In the genomic region with DNA sequence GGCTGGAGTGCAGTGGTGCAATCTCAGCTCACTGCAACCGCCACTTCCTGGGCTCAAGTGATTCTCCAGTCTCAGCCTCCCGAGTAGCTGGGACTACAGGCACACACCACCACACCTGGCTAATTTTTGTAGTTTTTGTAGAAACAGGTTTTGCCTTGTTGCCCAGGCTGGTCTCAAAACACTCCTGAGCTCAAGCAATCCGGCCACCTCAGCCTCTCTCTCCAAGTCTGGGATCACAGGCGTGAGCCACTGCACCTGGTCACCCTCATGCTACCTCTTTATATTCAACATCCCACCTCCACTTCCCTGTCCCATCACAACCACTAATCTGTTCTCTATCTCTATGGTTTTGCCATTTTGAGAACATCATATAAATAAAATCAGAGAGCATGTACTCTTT, we compare ENCODE assay signal across 2 cellular contexts.
A peak's percentile ranks its signal among the peaks of the same experiment; 100 is the strongest.
TF ChIP-seq lines count a peak whose summit lies in the region.

No MANE protein-coding gene starts in this region.

TF ChIP-seq in HEK293, 187 proteins besides CTCF, POLR2A, EP300 and RAD21:
- TF ChIP-seq ZNF184 (tag by site-specific recombination; IDR thresholded peaks at IDR 0.05) (no peak), ZNF121 (tag by site-specific recombination; IDR thresholded peaks at IDR 0.05) (0 out of 2 replicates have a peak, but pooled peaks have one; percentile 30)

TF ChIP-seq in K562, 482 proteins besides CTCF, POLR2A, EP300 and RAD21:
- no peak for TF ChIP-seq TCFL5 (CRISPR knock-in tag; conservative IDR thresholded peaks at IDR 0.05)
- peak; percentile 71 for TF ChIP-seq ZNF121 (CRISPR knock-in tag; conservative IDR thresholded peaks at IDR 0.05)
- TF ChIP-seq CC2D1A (IDR thresholded peaks at IDR 0.05), result no peak
- TF ChIP-seq ZNF316 (IDR thresholded peaks at IDR 0.05), result no peak
- no peak for TF ChIP-seq EHMT2 (IDR thresholded peaks at IDR 0.05)
- no peak for TF ChIP-seq ZNF174 (CRISPR knock-in tag; IDR thresholded peaks at IDR 0.05)
